8 cellular contexts compared by ENCODE assay signal in the genomic region with DNA sequence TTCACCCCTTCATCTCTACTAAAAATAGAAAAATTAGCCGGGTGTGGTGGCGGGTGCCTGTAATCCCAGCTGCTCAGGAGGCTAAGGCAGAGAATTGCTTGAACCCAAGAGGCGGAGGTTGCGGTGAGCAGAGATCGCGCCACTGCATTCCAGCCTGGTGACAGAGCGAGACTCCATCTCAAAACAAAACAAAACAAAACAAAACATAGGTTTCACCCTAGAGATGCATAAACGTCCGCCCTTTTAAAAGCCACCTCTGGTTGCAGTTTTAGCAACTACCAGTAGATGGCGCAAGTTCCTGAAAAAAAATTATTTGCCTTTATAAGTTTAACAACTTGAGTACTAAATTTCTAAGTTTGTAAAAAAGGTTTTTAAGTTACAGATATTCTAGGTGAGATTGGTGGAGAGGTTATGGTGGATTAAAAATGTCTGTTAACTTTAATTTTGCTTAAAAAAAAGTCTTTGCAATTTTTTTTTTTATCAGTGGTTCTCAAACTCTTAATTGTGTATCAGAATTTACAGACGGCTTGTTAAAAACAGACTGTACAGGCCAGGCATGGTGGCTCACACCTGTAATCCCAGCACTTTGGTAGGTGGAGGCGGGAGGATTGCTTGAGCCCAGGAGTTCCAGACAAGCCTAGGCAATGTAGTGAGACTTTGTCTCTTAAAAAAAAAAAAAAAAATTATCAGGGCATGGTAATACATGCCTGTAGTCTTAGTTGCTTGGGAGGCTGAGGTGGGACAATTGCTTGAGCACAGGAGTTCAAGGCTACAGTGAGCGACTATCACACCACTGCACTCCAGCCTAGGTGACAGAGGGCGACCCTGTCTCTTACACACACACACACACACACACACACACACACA. TPM values are rescaled to one million over a fixed set of nuclear protein-coding genes. Genes with fewer than 3 reads are reported as not detected.
DNase-seq lines count a peak whose midpoint lies in the region; ATAC-seq and TF ChIP-seq lines count a peak whose summit lies in the region.

No MANE protein-coding gene starts in this region.

- H3K4me3 ChIP-seq in AG04449 (ENCODE audit: low read depth, low read length) (no peak overlapping the region), GM12865 (ENCODE audit: low read depth, low read length) (no peak overlapping the region), upper lobe of right lung (no peak overlapping the region)

- H3K36me3 ChIP-seq in upper lobe of right lung = peaks cover 23% of the 10 kb centered on the region

- H3K27me3 Mint-ChIP-seq in activated CD4-positive, alpha-beta T cell treated with anti-CD3 and anti-CD28 coated beads for 36 hours = no peaks in the 10 kb centered on the region

- H3K27ac ChIP-seq in upper lobe of right lung = no peak overlapping the region

- no peaks in the 10 kb centered on the region for H3K9me3 ChIP-seq in upper lobe of right lung

- no peak overlapping the region for H3K4me3 Mint-ChIP-seq in activated CD4-positive, alpha-beta T cell treated with anti-CD3 and anti-CD28 coated beads for 36 hours

- H3K27ac Mint-ChIP-seq in activated CD4-positive, alpha-beta T cell treated with anti-CD3 and anti-CD28 coated beads for 36 hours = peak overlapping the region; percentile 78

- H3K4me1 ChIP-seq in upper lobe of right lung = peaks cover 9% of the 10 kb centered on the region

- peak; percentile 56 for TF ChIP-seq CTCF in AG04449 (IDR thresholded peaks at IDR 0.05; ENCODE audit: insufficient read depth, low read length, missing control alignments)
- peak; percentile 63 for TF ChIP-seq CTCF in GM12865 (IDR thresholded peaks at IDR 0.05; ENCODE audit: insufficient read depth, low read depth, low read length, missing control alignments)
- TF ChIP-seq CTCF in upper lobe of right lung (IDR thresholded peaks at IDR 0.05) = peak; percentile 85

- peaks cover 43% of the 10 kb centered on the region for H3K36me3 Mint-ChIP-seq in activated CD4-positive, alpha-beta T cell treated with anti-CD3 and anti-CD28 coated beads for 36 hours (ENCODE audit: low read depth)

- H3K27me3 ChIP-seq in upper lobe of right lung = no peaks in the 10 kb centered on the region

- intact Hi-C loops in activated CD4-positive, alpha-beta T cell treated with anti-CD3 and anti-CD28 coated beads for 36 hours (cut with DNase I, micrococcal nuclease) = loop anchor here (1.0 to 10.0 kb wide), 6 partner anchors 42 to 762 kb away; a partner anchor contains a TSS
- intact Hi-C loops in upper lobe of right lung (cut with DNase I) = no loop called here

- CTCF ChIA-PET in AG04449 (lab: Yijun Ruan, JAX) = interaction anchor here (0.8 to 2.5 kb wide), 11 partner anchors 9 to 303 kb away, joined by 3 to 15 read pairs (median 5); no protein-coding TSS in a partner anchor
- CTCF ChIA-PET in activated CD4-positive, alpha-beta T cell treated with anti-CD3 and anti-CD28 coated beads for 36 hours (lab: Charles Lee) = interaction anchor here (0.7 to 2.0 kb wide), 5 partner anchors 11 to 315 kb away, joined by 3 to 6 read pairs (median 4); no protein-coding TSS in a partner anchor

- ATAC-seq in activated CD4-positive, alpha-beta T cell treated with anti-CD3 and anti-CD28 coated beads for 36 hours = peak; percentile 54
- peak; percentile 65 for ATAC-seq in upper lobe of right lung

- DNase-seq in AG04449 (ENCODE audit: low read depth, low spot score) (no peak), GM12865 (ENCODE audit: low read depth) (peak; percentile 67), NCI-H1930 (lab: John Stamatoyannopoulos, UW) (peak; percentile 16 to 37), middle frontal gyrus (ENCODE audit: extremely low spot score, low spot score) (peak; percentile 63), upper lobe of right lung (no peak), NCI-H524 treated with DMSO at 0.1 percent for 48 hours (lab: John Stamatoyannopoulos, UW) (no peak)
- DNase-seq in activated CD4-positive, alpha-beta T cell treated with anti-CD3 and anti-CD28 coated beads for 36 hours = peak; percentile 55
- peak; percentile 33 for DNase-seq in effector CD4-positive, alpha-beta T cell

- no peaks in the 10 kb centered on the region for H3K9me3 Mint-ChIP-seq in activated CD4-positive, alpha-beta T cell treated with anti-CD3 and anti-CD28 coated beads for 36 hours (ENCODE audit: low read depth)

- POLR2A ChIA-PET in AG04449 (lab: Yijun Ruan, JAX) = no interaction called here
- POLR2A ChIA-PET in activated CD4-positive, alpha-beta T cell treated with anti-CD3 and anti-CD28 coated beads for 36 hours (lab: Charles Lee) = no interaction called here

- peaks cover 55% of the 10 kb centered on the region for H3K4me1 Mint-ChIP-seq in activated CD4-positive, alpha-beta T cell treated with anti-CD3 and anti-CD28 coated beads for 36 hours

RNA-seq across cellular contexts. Expression of a gene that starts 42.1 kb away (rescaled TPM):
- 10 to 100 TPM; 24.0 to 29.8 TPM for total RNA-seq in activated CD4-positive, alpha-beta T cell treated with anti-CD3 and anti-CD28 coated beads for 36 hours
- total RNA-seq in upper lobe of right lung = 20.9 TPM

Comparison
In these comparisons a context has a peak if more than half of its experiments do, and no peak if none do; other contexts are left out.
1. DNase-seq: peak in GM12865 (single experiment), NCI-H1930 (2 of 2), activated CD4-positive, alpha-beta T cell treated with anti-CD3 and anti-CD28 coated beads for 36 hours (single experiment), effector CD4-positive, alpha-beta T cell (single experiment) and middle frontal gyrus (single experiment); none in AG04449 (single experiment), upper lobe of right lung (single experiment) and NCI-H524 treated with DMSO at 0.1 percent for 48 hours (single experiment).
2. Peak in every context shown above with its lines, with median percentiles within 50 percentile points of each other: CTCF ChIP-seq.